9 cellular contexts compared by ENCODE assay signal in the genomic region with DNA sequence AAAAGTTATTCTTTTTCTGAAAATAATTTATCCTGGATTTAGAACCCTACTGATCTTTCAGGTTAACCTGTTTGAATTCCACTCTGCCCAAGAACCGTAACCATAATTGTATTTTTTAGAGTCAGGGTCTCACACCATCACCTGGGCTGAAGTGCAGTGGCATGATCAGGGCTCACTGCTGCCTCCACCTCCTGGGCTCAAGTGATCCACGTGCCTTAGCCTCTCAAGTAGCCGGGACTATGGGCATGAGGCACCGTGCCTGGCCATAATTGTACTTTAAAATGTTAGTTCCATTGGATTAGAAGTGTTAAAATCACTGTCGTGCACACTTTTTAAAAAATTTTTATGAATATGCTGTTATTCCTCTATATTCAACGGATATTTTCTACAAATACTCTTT. TPM values are rescaled to one million over a fixed set of nuclear protein-coding genes. Genes with fewer than 3 reads are reported as not detected.
DNase-seq lines count a peak whose midpoint lies in the region; ATAC-seq, FAIRE-seq and TF ChIP-seq lines count a peak whose summit lies in the region.
"Had no signal": no experiment of that assay in that cellular context is flagged by ENCODE, and none has a peak within 500 bp of the region (broad histone marks: within the 10 kb centered on the region; RNA-seq: fewer than 3 reads in every experiment).

No MANE protein-coding gene starts in this region.

- H3K4me2 ChIP-seq in astrocyte (ENCODE audit: low read length), result peak overlapping the region; percentile 92

- no peaks in the 10 kb centered on the region for H3K9me3 ChIP-seq in astrocyte (ENCODE audit: insufficient read depth, low read depth, low read length)

- peaks cover 31% of the 10 kb centered on the region for H3K79me2 ChIP-seq in astrocyte (ENCODE audit: insufficient read depth, low read length)

- H3K27me3 Mint-ChIP-seq in stimulated activated naive CD8-positive, alpha-beta T cell treated with anti-CD3 and anti-CD28 coated beads, Interleukin-15, Interleukin-2, amounts not matched to agents 100 ng/mL and 50 ng/mL, for 24 hours, result no peaks in the 10 kb centered on the region
- H3K27me3 Mint-ChIP-seq in astrocyte (ENCODE audit: low read depth, unreplicated experiment) (no peaks in the 10 kb centered on the region), mesothelial cell of epicardium (ENCODE audit: low read depth) (no peaks in the 10 kb centered on the region)

- peak overlapping the region; percentile 88 for H3K4me3 ChIP-seq in astrocyte (ENCODE audit: insufficient read depth, low read depth, low read length)

- H3K9me3 Mint-ChIP-seq in stimulated activated naive CD8-positive, alpha-beta T cell treated with anti-CD3 and anti-CD28 coated beads, Interleukin-15, Interleukin-2, amounts not matched to agents 100 ng/mL and 50 ng/mL, for 24 hours, result no peaks in the 10 kb centered on the region
- no peaks in the 10 kb centered on the region for H3K9me3 Mint-ChIP-seq in astrocyte (ENCODE audit: unreplicated experiment)
- H3K9me3 Mint-ChIP-seq in mesothelial cell of epicardium, result peaks cover 13% of the 10 kb centered on the region

- H3K27ac Mint-ChIP-seq in stimulated activated naive CD8-positive, alpha-beta T cell treated with anti-CD3 and anti-CD28 coated beads, Interleukin-15, Interleukin-2, amounts not matched to agents 100 ng/mL and 50 ng/mL, for 24 hours, result peak overlapping the region; percentile 67
- H3K27ac Mint-ChIP-seq in astrocyte (ENCODE audit: unreplicated experiment) (no peak overlapping the region), mesothelial cell of epicardium (peak overlapping the region; percentile 93)

- no peak overlapping the region for H3K9ac ChIP-seq in astrocyte (ENCODE audit: low read length)

- H4K20me1 ChIP-seq in astrocyte (ENCODE audit: insufficient read depth, low read length), result peaks cover 11% of the 10 kb centered on the region

- FAIRE-seq in astrocyte (lab: Jason Lieb, UNC), result no peak
- FAIRE-seq: endometrium had no signal

- no peak for DNase-seq in stimulated activated naive CD8-positive, alpha-beta T cell treated with anti-CD3 and anti-CD28 coated beads, Interleukin-15, Interleukin-2, amounts not matched to agents 100 U/mL and 50 U/mL, for 24 hours
- DNase-seq in astrocyte (ENCODE audit: low read depth) (no peak), mesothelial cell of epicardium (ENCODE audit: low spot score in 2 of 2, unreplicated experiment in 2 of 2) (no peak), Kasumi-1 (lab: John Stamatoyannopoulos, UW) (no peak), NCI-H446 (lab: John Stamatoyannopoulos, UW) (no peak)

- no peak for ATAC-seq in stimulated activated naive CD8-positive, alpha-beta T cell treated with anti-CD3 and anti-CD28 coated beads, Interleukin-15, Interleukin-2, amounts not matched to agents 100 U/mL and 50 U/mL, for 24 hours
- no peak for ATAC-seq in GM18498 (IDR thresholded peaks at IDR 0.05; ENCODE audit: unreplicated experiment)
- ATAC-seq in GM19351 (IDR thresholded peaks at IDR 0.05; ENCODE audit: unreplicated experiment), result no peak

- TF ChIP-seq CTCF in astrocyte (IDR thresholded peaks at IDR 0.05; ENCODE audit: insufficient read depth, low read depth, low read length), result no peak
- no peak for TF ChIP-seq CTCF in mesothelial cell of epicardium (IDR thresholded peaks at IDR 0.05; ENCODE audit: unreplicated experiment)

- H3K4me1 ChIP-seq in astrocyte (ENCODE audit: insufficient read depth, low read length), result peaks cover 9% of the 10 kb centered on the region

- H3K36me3 ChIP-seq in astrocyte (ENCODE audit: insufficient read depth, low read length), result no peaks in the 10 kb centered on the region

- no peak overlapping the region for H2AFZ ChIP-seq in astrocyte (ENCODE audit: low read depth, low read length)

- peak overlapping the region; percentile 87 for H3K4me3 Mint-ChIP-seq in stimulated activated naive CD8-positive, alpha-beta T cell treated with anti-CD3 and anti-CD28 coated beads, Interleukin-15, Interleukin-2, amounts not matched to agents 100 ng/mL and 50 ng/mL, for 24 hours
- peak overlapping the region; percentile 84 for H3K4me3 Mint-ChIP-seq in astrocyte (ENCODE audit: unreplicated experiment)
- peak overlapping the region; percentile 78 for H3K4me3 Mint-ChIP-seq in mesothelial cell of epicardium

- no peak overlapping the region for H3K27ac ChIP-seq in astrocyte (ENCODE audit: low read depth, low read length)

- H3K4me1 Mint-ChIP-seq in stimulated activated naive CD8-positive, alpha-beta T cell treated with anti-CD3 and anti-CD28 coated beads, Interleukin-15, Interleukin-2, amounts not matched to agents 100 ng/mL and 50 ng/mL, for 24 hours (ENCODE audit: low read depth), result peaks cover 26% of the 10 kb centered on the region
- H3K4me1 Mint-ChIP-seq in astrocyte (ENCODE audit: low read depth, unreplicated experiment), result peaks cover 7% of the 10 kb centered on the region
- H3K4me1 Mint-ChIP-seq in mesothelial cell of epicardium, result peaks cover 17% of the 10 kb centered on the region

- peaks cover 5% of the 10 kb centered on the region for H3K36me3 Mint-ChIP-seq in stimulated activated naive CD8-positive, alpha-beta T cell treated with anti-CD3 and anti-CD28 coated beads, Interleukin-15, Interleukin-2, amounts not matched to agents 100 ng/mL and 50 ng/mL, for 24 hours (ENCODE audit: low read depth)
- no peaks in the 10 kb centered on the region for H3K36me3 Mint-ChIP-seq in astrocyte (ENCODE audit: low read depth, unreplicated experiment)
- H3K36me3 Mint-ChIP-seq in mesothelial cell of epicardium, result no peaks in the 10 kb centered on the region

- no peaks in the 10 kb centered on the region for H3K27me3 ChIP-seq in astrocyte (ENCODE audit: insufficient read depth, low read length)

RNA-seq across cellular contexts. Expression of a gene that starts 1.0 kb away (rescaled TPM):
- 11.9 and 14.8 TPM in 2 replicates for total RNA-seq in astrocyte
- total RNA-seq in mesothelial cell of epicardium, result 22.3 to 24.7 TPM (median 23.6 TPM) in 3 replicates
